Comparison of ENCODE assay signal across 1 cellular context in genomic region chr14:29390046-29390841, GRCh38.
TF ChIP-seq lines count a peak whose summit lies in the region.

No MANE protein-coding gene starts in this region.

TF ChIP-seq in WTC11, 78 proteins besides CTCF, POLR2A, EP300 and RAD21 (continued from another document):
- TF ChIP-seq HMGXB4 (CRISPR knock-in tag; IDR thresholded peaks at IDR 0.05), result no peak
- TF ChIP-seq STAT6 (CRISPR knock-in tag; conservative IDR thresholded peaks at IDR 0.05; ENCODE audit: low read depth), result no peak
- TF ChIP-seq NR3C1 (CRISPR knock-in tag; conservative IDR thresholded peaks at IDR 0.05; ENCODE audit: low read depth), result no peak
- no peak for TF ChIP-seq FOXP1 (CRISPR knock-in tag; IDR thresholded peaks at IDR 0.05; ENCODE audit: borderline replicate concordance)
